9 cellular contexts compared by ENCODE assay signal in the genomic region with DNA sequence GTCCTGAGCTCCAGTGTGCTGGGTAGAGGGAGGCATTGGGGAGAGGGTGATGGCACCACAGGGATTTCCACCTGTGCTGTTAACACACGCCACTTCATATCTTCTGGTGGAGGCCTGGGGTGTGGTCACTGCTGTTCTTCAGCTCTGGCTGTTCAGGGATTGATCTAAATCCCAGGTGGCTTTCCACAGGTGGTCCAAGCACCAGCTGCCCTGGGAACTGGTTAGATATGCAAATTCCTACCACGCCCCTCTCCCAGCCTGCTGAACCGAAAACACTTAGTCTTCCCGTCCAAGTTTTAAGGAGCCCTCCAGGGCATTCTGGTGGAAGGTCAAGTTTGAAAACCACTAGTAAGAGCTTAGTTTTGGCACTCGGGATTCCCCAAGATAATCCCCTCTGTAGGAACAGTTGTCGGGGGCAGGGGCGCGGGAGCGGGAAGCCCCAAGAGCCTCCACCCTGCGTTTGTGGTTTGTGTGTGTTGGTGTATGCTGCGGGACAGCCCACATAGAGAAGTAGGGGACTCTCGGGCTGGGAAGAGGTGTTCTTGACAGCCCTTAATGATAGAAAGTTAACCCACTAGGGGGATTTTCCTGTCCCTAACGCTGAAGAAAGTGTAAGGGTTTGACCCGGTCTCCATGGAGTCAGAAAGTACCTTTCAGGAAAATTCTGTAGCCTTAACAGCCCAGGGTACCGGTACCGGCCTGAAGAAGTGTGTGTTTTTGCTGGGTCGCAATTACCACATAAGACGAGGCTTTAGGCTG. TPM values are rescaled to one million over a fixed set of nuclear protein-coding genes. Genes with fewer than 3 reads are reported as not detected.
DNase-seq lines count a peak whose midpoint lies in the region; ATAC-seq, FAIRE-seq and TF ChIP-seq lines count a peak whose summit lies in the region.
"Had no signal": no experiment of that assay in that cellular context is flagged by ENCODE, and none has a peak within 500 bp of the region (broad histone marks: within the 10 kb centered on the region; RNA-seq: fewer than 3 reads in every experiment).

No MANE protein-coding gene starts in this region.

- no peaks in the 10 kb centered on the region for H3K27me3 Mint-ChIP-seq in activated T-cell treated with anti-CD3 and anti-CD28 coated beads, Interleukin-2, amount 50 U/mL, for 4 hours (ENCODE audit: low read depth)
- H3K27me3 Mint-ChIP-seq in memory B cell (peaks cover 3% of the 10 kb centered on the region), type B pancreatic cell (no peaks in the 10 kb centered on the region)

- H3K27me3 ChIP-seq in SJCRH30: no peaks in the 10 kb centered on the region

- no peaks in the 10 kb centered on the region for H3K9me3 ChIP-seq in SJCRH30 (replicated peaks)

- H3K36me3 Mint-ChIP-seq in activated T-cell treated with anti-CD3 and anti-CD28 coated beads, Interleukin-2, amount 50 U/mL, for 4 hours (ENCODE audit: insufficient read depth): no peaks in the 10 kb centered on the region
- H3K36me3 Mint-ChIP-seq in memory B cell (no peaks in the 10 kb centered on the region), type B pancreatic cell (peaks cover 22% of the 10 kb centered on the region)

- TF ChIP-seq CTCF in type B pancreatic cell (conservative IDR thresholded peaks at IDR 0.05): no peak

- no peak for FAIRE-seq in H54 (lab: Jason Lieb, UNC)

- H3K9me3 Mint-ChIP-seq in activated T-cell treated with anti-CD3 and anti-CD28 coated beads, Interleukin-2, amount 50 U/mL, for 4 hours: no peaks in the 10 kb centered on the region
- H3K9me3 Mint-ChIP-seq in memory B cell (no peaks in the 10 kb centered on the region), type B pancreatic cell (no peaks in the 10 kb centered on the region)

- no peak for TF ChIP-seq POLR2A in H54 (IDR thresholded peaks at IDR 0.05; ENCODE audit: low read depth, low read length)

- no peak for DNase-seq in activated T-cell treated with anti-CD3 and anti-CD28 coated beads, Interleukin-2, amount 50 U/mL, for 4 hours
- DNase-seq in activated T-cell treated with anti-CD3 and anti-CD28 coated beads, Interleukin-2, amount 50 U/mL, for 48 hours: no peak
- DNase-seq in SJCRH30 (peak; percentile 44 to 52), memory B cell (ENCODE audit: low spot score in 2 of 2) (no peak), type B pancreatic cell (ENCODE audit: extremely low spot score, unreplicated experiment) (no peak), islet precursor cell (no peak), H54 (ENCODE audit: insufficient read length, low spot score) (no peak), KBM-7 (no peak)
- DNase-seq: activated naive CD4-positive, alpha-beta T cell had no signal

- H3K4me3 ChIP-seq in SJCRH30: no peak overlapping the region

- 0 out of 2 replicates have a peak, but pooled peaks cover 3% of the 10 kb centered on the region for H3K36me3 ChIP-seq in SJCRH30

- H3K4me1 Mint-ChIP-seq in activated T-cell treated with anti-CD3 and anti-CD28 coated beads, Interleukin-2, amount 50 U/mL, for 4 hours (ENCODE audit: low read depth): peaks cover 26% of the 10 kb centered on the region
- H3K4me1 Mint-ChIP-seq in memory B cell: peaks cover 16% of the 10 kb centered on the region
- H3K4me1 Mint-ChIP-seq in type B pancreatic cell (ENCODE audit: unreplicated experiment): peaks cover 16% of the 10 kb centered on the region

- H3K27ac ChIP-seq in SJCRH30: no peak overlapping the region

- in situ Hi-C loops in KBM-7 (cut with MboI; ENCODE audit: low pct_unique_long_range_greater_than_20kb, low sequenced_read_pairs): no loop called here

- ATAC-seq in activated T-cell treated with anti-CD3 and anti-CD28 coated beads, Interleukin-2, amount 50 U/mL, for 4 hours: no peak
- ATAC-seq in memory B cell (ENCODE audit: low read depth): peak; percentile 48

- peak overlapping the region; percentile 32 for H3K27ac Mint-ChIP-seq in memory B cell
- peak overlapping the region; percentile 31 for H3K27ac Mint-ChIP-seq in type B pancreatic cell

- H3K4me3 Mint-ChIP-seq in activated T-cell treated with anti-CD3 and anti-CD28 coated beads, Interleukin-2, amount 50 U/mL, for 4 hours: peak overlapping the region; percentile 71
- peak overlapping the region; percentile 79 for H3K4me3 Mint-ChIP-seq in memory B cell
- H3K4me3 Mint-ChIP-seq in type B pancreatic cell: peak overlapping the region; percentile 52

- H3K4me1 ChIP-seq in SJCRH30: peaks cover 24% of the 10 kb centered on the region

RNA-seq across cellular contexts. Expression of a gene that starts 5.1 kb away (rescaled TPM):
- under 1 TPM; 0.20 to 0.24 (median 0.22) TPM for total RNA-seq in activated T-cell treated with anti-CD3 and anti-CD28 coated beads, Interleukin-2, amount 50 U/mL, for 4 hours
- 0.24 and 0.25 TPM in 2 replicates for total RNA-seq in SJCRH30 (2014; rRNA removed; shearing (Covaris generic))
- 25.7 and 53.0 TPM in 2 replicates for total RNA-seq in type B pancreatic cell (ENCODE audit: low replicate concordance)

RNA-seq across cellular contexts. Expression of a gene that starts 13.9 kb away (rescaled TPM):
- total RNA-seq in activated T-cell treated with anti-CD3 and anti-CD28 coated beads, Interleukin-2, amount 50 U/mL, for 4 hours: under 1 TPM; 0.28 to 0.61 (median 0.33) TPM
- 18.9 and 22.0 TPM in 2 replicates for total RNA-seq in SJCRH30 (2014; rRNA removed; shearing (Covaris generic))
- total RNA-seq in type B pancreatic cell (ENCODE audit: low replicate concordance): 22.7 and 27.9 TPM in 2 replicates

RNA-seq across cellular contexts. Expression of a gene that starts 27.2 kb away (rescaled TPM):
- 10 to 100 TPM; 16.4 to 22.9 (median 22.7) TPM for total RNA-seq in activated T-cell treated with anti-CD3 and anti-CD28 coated beads, Interleukin-2, amount 50 U/mL, for 4 hours
- total RNA-seq in SJCRH30 (2014; rRNA removed; shearing (Covaris generic)): 37.9 and 39.0 TPM in 2 replicates
- total RNA-seq in type B pancreatic cell (ENCODE audit: low replicate concordance): 23.5 and 39.0 TPM in 2 replicates

Comparison
In these comparisons a context has a peak if more than half of its experiments do, and no peak if none do; other contexts are left out.
1. DNase-seq: peak in SJCRH30 (2 of 2); none in activated T-cell treated with anti-CD3 and anti-CD28 coated beads, Interleukin-2, amount 50 U/mL, for 4 hours (single experiment), activated T-cell treated with anti-CD3 and anti-CD28 coated beads, Interleukin-2, amount 50 U/mL, for 48 hours (0 of 2), memory B cell (0 of 2), type B pancreatic cell (single experiment), islet precursor cell (single experiment), H54 (single experiment) and KBM-7 (single experiment).
2. RNA of a gene that starts 5.1 kb away (total RNA-seq): 25.7 to 53.0 TPM in type B pancreatic cell; 0.24 to 0.25 TPM in SJCRH30 and 0.20 to 0.24 TPM in activated T-cell treated with anti-CD3 and anti-CD28 coated beads, Interleukin-2, amount 50 U/mL, for 4 hours; every median in the first group is over 10 times any median in the second.
3. RNA of a gene that starts 13.9 kb away (total RNA-seq): 22.7 to 27.9 TPM in type B pancreatic cell and 18.9 to 22.0 TPM in SJCRH30; 0.28 to 0.61 TPM in activated T-cell treated with anti-CD3 and anti-CD28 coated beads, Interleukin-2, amount 50 U/mL, for 4 hours; every median in the first group is over 10 times any median in the second.
4. Peak in every context shown above with its lines, with median percentiles within 50 percentile points of each other: H3K4me3 Mint-ChIP-seq.